Comparison of ENCODE assay signal across 23 cellular contexts in the genomic region with DNA sequence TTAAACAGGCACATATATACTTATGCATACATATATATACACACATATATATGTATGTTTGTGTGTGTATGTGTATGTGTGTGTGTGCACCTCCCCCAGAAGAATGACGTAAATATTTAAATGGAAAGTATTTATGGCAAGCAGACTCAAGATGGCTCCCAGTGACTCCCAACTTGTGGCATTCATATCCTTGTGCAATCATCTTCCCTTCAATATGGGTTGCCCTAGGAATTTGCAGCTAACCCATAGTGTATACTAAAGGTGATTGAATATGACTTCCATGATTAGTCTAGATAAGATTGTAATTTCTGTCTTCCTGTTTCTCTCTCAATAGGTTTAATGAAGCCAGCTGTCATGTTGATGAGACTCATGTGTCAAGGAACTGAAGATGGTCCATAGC.
"Had no signal": no experiment of that assay in that cellular context is flagged by ENCODE, and none has a peak within 500 bp of the region (broad histone marks: within the 10 kb centered on the region; RNA-seq: fewer than 3 reads in every experiment).

No MANE protein-coding gene starts in this region.

- H3K4me3 ChIP-seq: MG63, SJSA1, SK-N-MC had no signal

- FAIRE-seq: HepG2, RCC 7860 had no signal

- ATAC-seq: HepG2 had no signal

- H3K27ac ChIP-seq: SJSA1, SK-N-MC had no signal

- H3K4me1 ChIP-seq: SJSA1 had no signal

- H3K27me3 ChIP-seq: MG63, SJSA1 had no signal

- DNase-seq: IMR-90, Karpas-422, KG1, MG63, NCI-H1092, NCI-H1105 treated with DMSO at 0.1 percent for 48 hours, NCI-H1417 treated with DMSO at 0.1 percent for 48 hours, NCI-H1694, NCI-H187 treated with DMSO at 0.1 percent for 48 hours, NCI-H2029 treated with DMSO at 0.1 percent for 48 hours, NCI-H2171 treated with DMSO at 0.1 percent for 48 hours, NCI-H345, NCI-H446 treated with DMSO at 0.1 percent for 48 hours, NCI-H510A treated with DMSO at 0.1 percent for 48 hours, NCI-H526, NCI-H748 treated with DMSO at 0.1 percent for 48 hours, Right ventricle myocardium superior, RPMI8226, SIG-M5 had no signal

- H3K9me3 ChIP-seq: MG63, SJSA1 had no signal

- H3K36me3 ChIP-seq: MG63, SJSA1 had no signal
